In the genomic region with DNA sequence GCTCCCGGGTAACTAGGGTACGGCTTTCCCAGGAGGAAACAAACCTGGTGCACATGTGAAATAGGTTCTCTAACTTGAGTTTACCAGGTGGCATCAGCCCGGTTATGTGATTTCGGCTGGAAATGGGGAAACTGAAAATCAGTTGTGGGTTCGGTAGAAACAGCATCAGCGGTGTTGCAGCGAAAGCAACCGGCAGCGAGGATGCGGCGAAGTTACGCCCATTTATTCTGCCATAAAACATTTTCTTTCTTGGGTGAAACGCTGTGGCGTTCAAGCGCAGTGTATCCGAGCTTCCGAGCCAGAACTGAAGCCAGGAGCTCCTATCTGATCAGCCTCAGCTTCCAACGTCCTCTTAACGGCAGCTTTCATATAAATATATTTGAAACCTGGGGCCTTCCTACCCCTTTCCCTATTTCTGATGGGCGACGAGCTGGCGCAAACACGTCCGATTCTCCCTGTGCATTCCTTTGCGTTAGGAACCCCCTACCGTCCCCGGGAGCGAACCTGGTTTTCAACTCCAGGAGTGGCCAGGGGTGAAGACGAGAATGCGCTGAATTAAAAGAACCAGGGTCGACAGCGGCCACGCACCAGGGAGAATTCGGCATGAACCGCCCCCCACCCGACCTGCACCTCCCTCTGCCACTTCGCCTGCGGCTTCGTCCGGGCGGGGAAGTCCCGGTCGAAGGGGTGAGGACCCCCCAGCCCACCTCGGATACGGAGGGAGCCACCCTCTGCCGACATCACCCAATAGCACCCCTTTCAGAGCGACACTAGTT, we compare ENCODE assay signal across 1 cellular context.
TF ChIP-seq lines count a peak whose summit lies in the region.

No MANE protein-coding gene starts in this region.

TF ChIP-seq in endothelial cell of umbilical vein, 7 proteins besides CTCF, POLR2A, EP300 and RAD21:
- TF ChIP-seq EZH2 (IDR thresholded peaks at IDR 0.05; ENCODE audit: borderline replicate concordance, low read depth, low read length, severe bottlenecking) = no peak
- TF ChIP-seq GATA2 (IDR thresholded peaks at IDR 0.05; ENCODE audit: insufficient read depth, insufficient read length, low read depth, low read length) = no peak
- no peak for TF ChIP-seq JUN (IDR thresholded peaks at IDR 0.05; ENCODE audit: borderline replicate concordance, insufficient read depth, insufficient read length, low read depth)
- no peak for TF ChIP-seq FOS (IDR thresholded peaks at IDR 0.05; ENCODE audit: borderline replicate concordance, insufficient read depth, low read length)
- TF ChIP-seq MYC (IDR thresholded peaks at IDR 0.05; ENCODE audit: low read depth, low read length) = no peak
- TF ChIP-seq, protein P1, sequence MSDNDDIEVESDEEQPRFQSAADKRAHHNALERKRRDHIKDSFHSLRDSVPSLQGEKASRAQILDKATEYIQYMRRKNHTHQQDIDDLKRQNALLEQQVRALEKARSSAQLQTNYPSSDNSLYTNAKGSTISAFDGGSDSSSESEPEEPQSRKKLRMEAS (IDR thresholded peaks at IDR 0.05; ENCODE audit: insufficient read depth, insufficient read length) = no peak
- TF ChIP-seq POLR2AphosphoS5 (IDR thresholded peaks at IDR 0.05; ENCODE audit: insufficient read depth, low read depth, low read length) = no peak
